In genomic region chr17:32486701-32487459, GRCh38 we compare ENCODE assay signal across 8 cellular contexts. TPM values are rescaled to one million over a fixed set of nuclear protein-coding genes. Genes with fewer than 3 reads are reported as not detected.
DNase-seq lines count a peak whose midpoint lies in the region; ATAC-seq, FAIRE-seq and TF ChIP-seq lines count a peak whose summit lies in the region.

TSS of gene CDK5R1 (plus strand) at chr17:32486993. CDS start at chr17:32487621, 628 bp downstream.

- peaks cover 4% of the 10 kb centered on the region; the same call in 1 of the 2 replicates for H3K27me3 Mint-ChIP-seq in HFFc6 (ENCODE audit: insufficient read depth)

- TF ChIP-seq POLR2A in GM12891 (IDR thresholded peaks at IDR 0.05; ENCODE audit: low read depth, low read length) = no peak; the same call in 1 of the 2 replicates

- no peak for FAIRE-seq in GM12891 (lab: Jason Lieb, UNC)

- peaks cover 26% of the 10 kb centered on the region for H3K4me1 Mint-ChIP-seq in HFFc6 (ENCODE audit: low read depth)

- ATAC-seq in GM18873 (IDR thresholded peaks at IDR 0.05; ENCODE audit: low FRiP score, unreplicated experiment) = no peak

- H3K4me3 Mint-ChIP-seq in HFFc6 = peak within 1 kb of the TSS; percentile 81

- H3K4me3 ChIP-seq in WI38 (ENCODE audit: low read depth, low read length) = peak within 1 kb of the TSS; percentile 62

- TF ChIP-seq CTCF in HFFc6 (IDR thresholded peaks at IDR 0.05) (no peak), WI38 (IDR thresholded peaks at IDR 0.05; ENCODE audit: low read depth, low read length) (no peak)

- peak within 1 kb of the TSS; percentile 54 for H3K27ac Mint-ChIP-seq in HFFc6

- DNase-seq in GM12891 (ENCODE audit: insufficient read length, low spot score) (peak; percentile 73), HFFc6 (peak; percentile 58), NCI-H1417 (lab: John Stamatoyannopoulos, UW) (peak; percentile 66 to 95 (median 92)), kidney glomerular epithelial cell (lab: John Stamatoyannopoulos, UW) (peak; percentile 36)
- peak; percentile 71 for DNase-seq in central memory CD4-positive, alpha-beta T cell
- peak in 3 of 4 experiments; percentile 53 to 63 (median 63) for DNase-seq in stimulated activated CD4-positive, alpha-beta T cell treated with anti-CD3 and anti-CD28 coated beads, Interleukin-1b, Interleukin-23, amount 100 ng/mL, for 24 hours (ENCODE audit: low read depth in 4 of 4, low spot score in 1 of 4)

- peaks cover 4% of the 10 kb centered on the region; the same call in 1 of the 2 replicates for H3K36me3 Mint-ChIP-seq in HFFc6 (ENCODE audit: low read depth)

- no peaks in the 10 kb centered on the region for H3K9me3 Mint-ChIP-seq in HFFc6

TF ChIP-seq in GM12891, 5 proteins besides CTCF, POLR2A, EP300 and RAD21:
- TF ChIP-seq POLR2AphosphoS5 (IDR thresholded peaks at IDR 0.05; ENCODE audit: low read depth, low read length) = peak; percentile 59; the same call in 1 of the 2 replicates
- TF ChIP-seq SPI1 (IDR thresholded peaks at IDR 0.05; ENCODE audit: low read depth, low read length) = no peak
TF ChIP-seq in GM12891: peak in this region for 1.

RNA-seq across cellular contexts. Expression of gene CDK5R1, which starts in this region (rescaled TPM):
- 20.3 TPM for polyA plus RNA-seq in GM12891 (2012; ENCODE audit: low read depth, missing spikeins)
- 1 to 10 TPM in 5 of 6 experiments, under 1 TPM in 1; 1.00 to 1.9 (median 1.3) TPM for total RNA-seq in HFFc6 (2021; fragmentation: NEBNext Ultra II Directional; extraction: Animal tissue kit (Norgen Biotek cat#: 25700))

Comparison
In these comparisons a context has a peak if more than half of its experiments do, and no peak if none do; other contexts are left out.
1. DNase-seq: peak in every context shown above with its lines; median percentile 92 in NCI-H1417; 73 in GM12891; 71 in central memory CD4-positive, alpha-beta T cell; 63 in stimulated activated CD4-positive, alpha-beta T cell treated with anti-CD3 and anti-CD28 coated beads, Interleukin-1b, Interleukin-23, amount 100 ng/mL, for 24 hours; 58 in HFFc6; 36 in kidney glomerular epithelial cell.